1 cellular context compared by ENCODE assay signal in the genomic region with DNA sequence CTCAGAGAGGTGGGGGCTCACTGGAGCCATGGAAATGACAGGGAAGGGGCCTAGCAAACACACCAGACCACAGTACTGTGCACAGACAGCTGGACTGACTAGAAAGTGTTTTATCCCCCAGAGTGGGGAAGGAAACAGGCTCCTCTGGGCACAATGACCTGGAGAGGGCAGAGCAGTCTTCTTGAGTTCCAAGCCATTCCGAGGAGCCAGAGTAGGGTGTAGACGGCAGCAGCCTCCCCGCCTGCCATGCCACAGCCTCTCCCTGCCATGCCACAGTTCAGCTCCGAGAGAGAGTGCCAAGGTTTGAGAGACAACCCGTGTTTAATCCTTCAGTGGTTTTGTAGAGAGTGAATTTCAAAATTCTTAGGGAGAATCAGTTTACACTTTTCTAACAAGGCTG.
TF ChIP-seq lines count a peak whose summit lies in the region.

No MANE protein-coding gene starts in this region.

TF ChIP-seq in GM23338, 12 proteins besides CTCF, POLR2A, EP300 and RAD21:
- TF ChIP-seq, protein P1, sequence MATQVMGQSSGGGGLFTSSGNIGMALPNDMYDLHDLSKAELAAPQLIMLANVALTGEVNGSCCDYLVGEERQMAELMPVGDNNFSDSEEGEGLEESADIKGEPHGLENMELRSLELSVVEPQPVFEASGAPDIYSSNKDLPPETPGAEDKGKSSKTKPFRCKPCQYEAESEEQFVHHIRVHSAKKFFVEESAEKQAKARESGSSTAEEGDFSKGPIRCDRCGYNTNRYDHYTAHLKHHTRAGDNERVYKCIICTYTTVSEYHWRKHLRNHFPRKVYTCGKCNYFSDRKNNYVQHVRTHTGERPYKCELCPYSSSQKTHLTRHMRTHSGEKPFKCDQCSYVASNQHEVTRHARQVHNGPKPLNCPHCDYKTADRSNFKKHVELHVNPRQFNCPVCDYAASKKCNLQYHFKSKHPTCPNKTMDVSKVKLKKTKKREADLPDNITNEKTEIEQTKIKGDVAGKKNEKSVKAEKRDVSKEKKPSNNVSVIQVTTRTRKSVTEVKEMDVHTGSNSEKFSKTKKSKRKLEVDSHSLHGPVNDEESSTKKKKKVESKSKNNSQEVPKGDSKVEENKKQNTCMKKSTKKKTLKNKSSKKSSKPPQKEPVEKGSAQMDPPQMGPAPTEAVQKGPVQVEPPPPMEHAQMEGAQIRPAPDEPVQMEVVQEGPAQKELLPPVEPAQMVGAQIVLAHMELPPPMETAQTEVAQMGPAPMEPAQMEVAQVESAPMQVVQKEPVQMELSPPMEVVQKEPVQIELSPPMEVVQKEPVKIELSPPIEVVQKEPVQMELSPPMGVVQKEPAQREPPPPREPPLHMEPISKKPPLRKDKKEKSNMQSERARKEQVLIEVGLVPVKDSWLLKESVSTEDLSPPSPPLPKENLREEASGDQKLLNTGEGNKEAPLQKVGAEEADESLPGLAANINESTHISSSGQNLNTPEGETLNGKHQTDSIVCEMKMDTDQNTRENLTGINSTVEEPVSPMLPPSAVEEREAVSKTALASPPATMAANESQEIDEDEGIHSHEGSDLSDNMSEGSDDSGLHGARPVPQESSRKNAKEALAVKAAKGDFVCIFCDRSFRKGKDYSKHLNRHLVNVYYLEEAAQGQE (IDR thresholded peaks at IDR 0.05; ENCODE audit: unreplicated experiment), result no peak
- TF ChIP-seq, protein P2, sequence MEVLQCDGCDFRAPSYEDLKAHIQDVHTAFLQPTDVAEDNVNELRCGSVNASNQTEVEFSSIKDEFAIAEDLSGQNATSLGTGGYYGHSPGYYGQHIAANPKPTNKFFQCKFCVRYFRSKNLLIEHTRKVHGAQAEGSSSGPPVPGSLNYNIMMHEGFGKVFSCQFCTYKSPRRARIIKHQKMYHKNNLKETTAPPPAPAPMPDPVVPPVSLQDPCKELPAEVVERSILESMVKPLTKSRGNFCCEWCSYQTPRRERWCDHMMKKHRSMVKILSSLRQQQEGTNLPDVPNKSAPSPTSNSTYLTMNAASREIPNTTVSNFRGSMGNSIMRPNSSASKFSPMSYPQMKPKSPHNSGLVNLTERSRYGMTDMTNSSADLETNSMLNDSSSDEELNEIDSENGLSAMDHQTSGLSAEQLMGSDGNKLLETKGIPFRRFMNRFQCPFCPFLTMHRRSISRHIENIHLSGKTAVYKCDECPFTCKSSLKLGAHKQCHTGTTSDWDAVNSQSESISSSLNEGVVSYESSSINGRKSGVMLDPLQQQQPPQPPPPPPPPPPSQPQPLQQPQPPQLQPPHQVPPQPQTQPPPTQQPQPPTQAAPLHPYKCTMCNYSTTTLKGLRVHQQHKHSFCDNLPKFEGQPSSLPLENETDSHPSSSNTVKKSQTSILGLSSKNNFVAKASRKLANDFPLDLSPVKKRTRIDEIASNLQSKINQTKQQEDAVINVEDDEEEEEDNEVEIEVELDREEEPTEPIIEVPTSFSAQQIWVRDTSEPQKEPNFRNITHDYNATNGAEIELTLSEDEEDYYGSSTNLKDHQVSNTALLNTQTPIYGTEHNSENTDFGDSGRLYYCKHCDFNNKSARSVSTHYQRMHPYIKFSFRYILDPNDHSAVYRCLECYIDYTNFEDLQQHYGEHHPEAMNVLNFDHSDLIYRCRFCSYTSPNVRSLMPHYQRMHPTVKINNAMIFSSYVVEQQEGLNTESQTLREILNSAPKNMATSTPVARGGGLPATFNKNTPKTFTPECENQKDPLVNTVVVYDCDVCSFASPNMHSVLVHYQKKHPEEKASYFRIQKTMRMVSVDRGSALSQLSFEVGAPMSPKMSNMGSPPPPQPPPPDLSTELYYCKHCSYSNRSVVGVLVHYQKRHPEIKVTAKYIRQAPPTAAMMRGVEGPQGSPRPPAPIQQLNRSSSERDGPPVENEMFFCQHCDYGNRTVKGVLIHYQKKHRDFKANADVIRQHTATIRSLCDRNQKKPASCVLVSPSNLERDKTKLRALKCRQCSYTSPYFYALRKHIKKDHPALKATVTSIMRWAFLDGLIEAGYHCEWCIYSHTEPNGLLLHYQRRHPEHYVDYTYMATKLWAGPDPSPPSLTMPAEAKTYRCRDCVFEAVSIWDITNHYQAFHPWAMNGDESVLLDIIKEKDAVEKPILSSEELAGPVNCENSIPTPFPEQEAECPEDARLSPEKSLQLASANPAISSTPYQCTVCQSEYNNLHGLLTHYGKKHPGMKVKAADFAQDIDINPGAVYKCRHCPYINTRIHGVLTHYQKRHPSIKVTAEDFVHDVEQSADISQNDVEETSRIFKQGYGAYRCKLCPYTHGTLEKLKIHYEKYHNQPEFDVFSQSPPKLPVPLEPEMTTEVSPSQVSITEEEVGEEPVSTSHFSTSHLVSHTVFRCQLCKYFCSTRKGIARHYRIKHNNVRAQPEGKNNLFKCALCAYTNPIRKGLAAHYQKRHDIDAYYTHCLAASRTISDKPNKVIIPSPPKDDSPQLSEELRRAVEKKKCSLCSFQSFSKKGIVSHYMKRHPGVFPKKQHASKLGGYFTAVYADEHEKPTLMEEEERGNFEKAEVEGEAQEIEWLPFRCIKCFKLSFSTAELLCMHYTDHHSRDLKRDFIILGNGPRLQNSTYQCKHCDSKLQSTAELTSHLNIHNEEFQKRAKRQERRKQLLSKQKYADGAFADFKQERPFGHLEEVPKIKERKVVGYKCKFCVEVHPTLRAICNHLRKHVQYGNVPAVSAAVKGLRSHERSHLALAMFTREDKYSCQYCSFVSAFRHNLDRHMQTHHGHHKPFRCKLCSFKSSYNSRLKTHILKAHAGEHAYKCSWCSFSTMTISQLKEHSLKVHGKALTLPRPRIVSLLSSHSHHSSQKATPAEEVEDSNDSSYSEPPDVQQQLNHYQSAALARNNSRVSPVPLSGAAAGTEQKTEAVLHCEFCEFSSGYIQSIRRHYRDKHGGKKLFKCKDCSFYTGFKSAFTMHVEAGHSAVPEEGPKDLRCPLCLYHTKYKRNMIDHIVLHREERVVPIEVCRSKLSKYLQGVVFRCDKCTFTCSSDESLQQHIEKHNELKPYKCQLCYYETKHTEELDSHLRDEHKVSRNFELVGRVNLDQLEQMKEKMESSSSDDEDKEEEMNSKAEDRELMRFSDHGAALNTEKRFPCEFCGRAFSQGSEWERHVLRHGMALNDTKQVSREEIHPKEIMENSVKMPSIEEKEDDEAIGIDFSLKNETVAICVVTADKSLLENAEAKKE (CRISPR knock-in tag; IDR thresholded peaks at IDR 0.05), result no peak
- TF ChIP-seq STAT1 (IDR thresholded peaks at IDR 0.05; ENCODE audit: unreplicated experiment), result no peak
- no peak for TF ChIP-seq JUNB (IDR thresholded peaks at IDR 0.05; ENCODE audit: unreplicated experiment)
- no peak for TF ChIP-seq POLR2AphosphoS5 (IDR thresholded peaks at IDR 0.05; ENCODE audit: low read depth)
- TF ChIP-seq EZH2phosphoT487 (IDR thresholded peaks at IDR 0.05; ENCODE audit: unreplicated experiment), result no peak
- no peak for TF ChIP-seq ZNF114 (CRISPR knock-in tag; IDR thresholded peaks at IDR 0.05)
- no peak for TF ChIP-seq ZNF331 (CRISPR knock-in tag; IDR thresholded peaks at IDR 0.05; ENCODE audit: low read depth)
- TF ChIP-seq NANOG (IDR thresholded peaks at IDR 0.05; ENCODE audit: borderline replicate concordance), result no peak
- TF ChIP-seq, protein P3, sequence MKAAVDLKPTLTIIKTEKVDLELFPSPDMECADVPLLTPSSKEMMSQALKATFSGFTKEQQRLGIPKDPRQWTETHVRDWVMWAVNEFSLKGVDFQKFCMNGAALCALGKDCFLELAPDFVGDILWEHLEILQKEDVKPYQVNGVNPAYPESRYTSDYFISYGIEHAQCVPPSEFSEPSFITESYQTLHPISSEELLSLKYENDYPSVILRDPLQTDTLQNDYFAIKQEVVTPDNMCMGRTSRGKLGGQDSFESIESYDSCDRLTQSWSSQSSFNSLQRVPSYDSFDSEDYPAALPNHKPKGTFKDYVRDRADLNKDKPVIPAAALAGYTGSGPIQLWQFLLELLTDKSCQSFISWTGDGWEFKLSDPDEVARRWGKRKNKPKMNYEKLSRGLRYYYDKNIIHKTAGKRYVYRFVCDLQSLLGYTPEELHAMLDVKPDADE (IDR thresholded peaks at IDR 0.05), result no peak
- TF ChIP-seq CREB1 (CRISPR knock-in tag; IDR thresholded peaks at IDR 0.05; ENCODE audit: low read depth), result no peak
- TF ChIP-seq EZH2 (IDR thresholded peaks at IDR 0.05; ENCODE audit: low read depth, unreplicated experiment), result no peak
